In the genomic region with DNA sequence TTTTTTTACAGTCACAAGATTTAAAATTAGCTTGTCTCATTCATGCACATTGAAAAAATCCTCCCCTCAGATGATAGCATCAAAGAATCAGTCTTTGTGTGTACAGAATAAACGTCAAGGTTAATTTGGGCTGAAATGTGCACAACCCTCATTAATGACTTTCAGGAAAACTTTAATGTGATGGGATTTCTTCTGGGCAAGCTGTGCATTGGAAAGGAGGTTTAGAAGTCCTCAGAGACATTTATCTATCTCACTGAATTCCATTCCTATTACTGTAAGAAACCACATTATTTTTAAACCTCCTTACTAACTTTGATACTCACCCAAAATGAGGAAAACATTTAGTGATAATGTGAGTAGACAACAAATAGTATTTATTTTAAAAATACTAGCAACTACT, we compare ENCODE assay signal across 16 cellular contexts.
"Had no signal": no experiment of that assay in that cellular context is flagged by ENCODE, and none has a peak within 500 bp of the region (broad histone marks: within the 10 kb centered on the region; RNA-seq: fewer than 3 reads in every experiment).

No MANE protein-coding gene starts in this region.

- H3K27me3 ChIP-seq: heart left ventricle, ovary, tibial artery had no signal

- H3K4me1 ChIP-seq: heart left ventricle, tibial artery had no signal

- H3K27ac ChIP-seq: heart left ventricle, ovary, tibial artery, VCaP had no signal

- H3K9me3 ChIP-seq: heart left ventricle, mucosa of descending colon, ovary, tibial artery had no signal

- H3K36me3 ChIP-seq: heart left ventricle, ovary, tibial artery had no signal

- FAIRE-seq: islet of Langerhans, urothelium cell line had no signal

- DNase-seq: activated CD4-positive, alpha-beta T cell treated with anti-CD3 and anti-CD28 coated beads for 1 hour; activated CD4-positive, alpha-beta T cell treated with anti-CD3 and anti-CD28 coated beads, Interleukin-2, amount 50 U/mL, for 4 hours; activated naive CD4-positive, alpha-beta T cell treated with anti-CD3 and anti-CD28 coated beads, Interleukin-2, amount 10 ng/mL, durations not matched to agents 7 days and 5 days; activated T-cell treated with anti-CD3 and anti-CD28 coated beads, Interleukin-2, amount 50 U/mL, for 1 hour; effector CD8-positive, alpha-beta T cell; heart left ventricle; mammary epithelial cell; mucosa of descending colon; naive thymus-derived CD4-positive, alpha-beta T cell; ovary; stimulated activated CD4-positive, alpha-beta T cell treated with anti-CD3 and anti-CD28 coated beads, Interleukin-4, amount 100 ng/mL, for 24 hours; stimulated activated naive CD4-positive, alpha-beta T cell; tibial artery had no signal

- H3K4me3 ChIP-seq: mucosa of descending colon, ovary, tibial artery had no signal

- ATAC-seq: heart left ventricle; mucosa of descending colon; naive thymus-derived CD4-positive, alpha-beta T cell had no signal
